Comparison of ENCODE assay signal across 9 cellular contexts in genomic region chr2:172434821-172435607, GRCh38. TPM values are rescaled to one million over a fixed set of nuclear protein-coding genes. Genes with fewer than 3 reads are reported as not detected.
DNase-seq lines count a peak whose midpoint lies in the region; TF ChIP-seq lines count a peak whose summit lies in the region.
"Had no signal": no experiment of that assay in that cellular context is flagged by ENCODE, and none has a peak within 500 bp of the region (broad histone marks: within the 10 kb centered on the region; RNA-seq: fewer than 3 reads in every experiment).

No MANE protein-coding gene starts in this region.

- 64% methylated on average over 5 of the region's 5 CpGs for WGBS in hepatocyte (ENCODE audit: low lambda C conversion rate, missing lambda C conversion rate)

- POLR2A ChIA-PET in RWPE1 (lab: Yijun Ruan, JAX; ENCODE audit: low non-redundant PET): no interaction called here

- H3K4me1 ChIP-seq in hepatocyte (ENCODE audit: insufficient read depth) (peaks cover 13% of the 10 kb centered on the region), right atrium auricular region (peaks cover 0 to 36% of the 10 kb centered on the region in 2 donors)

- H3K9me3 ChIP-seq in hepatocyte (ENCODE audit: low read depth) (no peaks in the 10 kb centered on the region), right atrium auricular region (no peaks in the 10 kb centered on the region)
- H3K9me3 ChIP-seq: testis had no signal

- H3K9me2 ChIP-seq in hepatocyte (replicated peaks; ENCODE audit: insufficient read depth): no peaks in the 10 kb centered on the region

- TF ChIP-seq CTCF in GM12865 (IDR thresholded peaks at IDR 0.05; ENCODE audit: insufficient read depth, low read depth, low read length, missing control alignments) (no peak), RWPE1 (conservative IDR thresholded peaks at IDR 0.05; ENCODE audit: low read depth) (no peak), hepatocyte (IDR thresholded peaks at IDR 0.05; ENCODE audit: poor library complexity) (no peak), right atrium auricular region (IDR thresholded peaks at IDR 0.05) (no peak)

- peaks cover 79% of the 10 kb centered on the region for H3K79me2 ChIP-seq in hepatocyte

- no peaks in the 10 kb centered on the region for H3K36me3 ChIP-seq in hepatocyte (replicated peaks; ENCODE audit: insufficient read depth, low read depth)
- no peaks in the 10 kb centered on the region for H3K36me3 ChIP-seq in right atrium auricular region

- H3K27ac ChIP-seq in RWPE1 (peak overlapping the region; percentile 64), hepatocyte (peak overlapping the region; percentile 62), right atrium auricular region (no peak overlapping the region)
- H3K27ac ChIP-seq: testis had no signal

- H2AFZ ChIP-seq in hepatocyte: no peak overlapping the region

- H3K27me3 ChIP-seq in hepatocyte (no peaks in the 10 kb centered on the region), right atrium auricular region (no peaks in the 10 kb centered on the region)
- H3K27me3 ChIP-seq: testis had no signal

- H3K4me3 ChIP-seq in GM12865 (ENCODE audit: low read depth, low read length) (no peak overlapping the region), hepatocyte (no peak overlapping the region), right atrium auricular region (no peak overlapping the region)
- H3K4me3 ChIP-seq: testis had no signal

- no peaks in the 10 kb centered on the region for H4K20me1 ChIP-seq in hepatocyte (ENCODE audit: insufficient read depth, poor library complexity, severe bottlenecking)

- CTCF ChIA-PET in RWPE1 (lab: Yijun Ruan, JAX): interaction anchor here (0.7 kb wide), 1 partner anchor 127 kb away, joined by 4 read pairs; no protein-coding TSS in a partner anchor

- DNase-seq in CD1c-positive myeloid dendritic cell (ENCODE audit: extremely low spot score): peak; percentile 54
- peak; percentile 19 for DNase-seq in GM12865 (ENCODE audit: low read depth)
- no peak for DNase-seq in RWPE1 (ENCODE audit: low spot score)
- DNase-seq in hepatocyte (ENCODE audit: low spot score): no peak
- DNase-seq in dermis blood vessel endothelial cell: no peak
- DNase-seq in AG08395 (ENCODE audit: low spot score): no peak
- DNase-seq in stimulated activated CD4-positive, alpha-beta T cell treated with anti-CD3 and anti-CD28 coated beads, Interleukin-15, amount 100 ng/mL, for 24 hours: no peak
- no peak for DNase-seq in right atrium auricular region (ENCODE audit: low spot score)
- DNase-seq: testis had no signal

- peak overlapping the region; percentile 28 for H3K4me2 ChIP-seq in hepatocyte

RNA-seq across cellular contexts. Expression of gene ITGA6, which starts 7.6 kb away (rescaled TPM):
- total RNA-seq in hepatocyte (51.4 and 64.8 TPM in 2 replicates), dermis blood vessel endothelial cell (338 and 347 TPM in 2 replicates), right atrium auricular region (10 to 100 TPM; 31.2 to 54.3 TPM)
- polyA plus RNA-seq in hepatocyte: 16.7 and 19.0 TPM in 2 replicates

Comparison
In these comparisons a context has a peak if more than half of its experiments do, and no peak if none do; other contexts are left out.
1. DNase-seq: peak in CD1c-positive myeloid dendritic cell (single experiment) and GM12865 (single experiment); none in RWPE1 (single experiment), hepatocyte (single experiment), dermis blood vessel endothelial cell (single experiment), AG08395 (single experiment), stimulated activated CD4-positive, alpha-beta T cell treated with anti-CD3 and anti-CD28 coated beads, Interleukin-15, amount 100 ng/mL, for 24 hours (single experiment) and right atrium auricular region (single experiment).
2. H3K27ac ChIP-seq: peak in RWPE1 (single experiment) and hepatocyte (single experiment); none in right atrium auricular region (0 of 2).